In the genomic region with DNA sequence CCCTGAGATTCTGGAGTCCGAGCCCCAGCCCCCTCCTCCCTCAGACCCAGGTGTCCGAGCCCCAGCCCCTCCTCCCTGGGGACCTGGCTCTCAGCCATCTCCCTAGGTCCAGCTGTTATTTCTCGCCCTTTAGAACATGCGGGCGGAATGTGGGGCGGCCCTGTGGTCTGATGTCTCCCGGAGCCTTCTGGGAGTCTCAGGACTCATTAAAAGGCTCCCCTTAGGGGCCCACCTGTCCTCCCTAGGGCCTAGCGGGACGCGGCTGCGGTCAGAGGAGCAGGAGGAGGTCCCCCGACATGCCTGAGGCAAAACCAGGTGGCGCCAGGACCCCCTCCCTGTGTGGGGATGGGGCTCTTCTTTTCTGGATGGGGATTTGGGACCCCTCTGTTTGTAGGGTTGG, we compare ENCODE assay signal across 8 cellular contexts. TPM values are rescaled to one million over a fixed set of nuclear protein-coding genes. Genes with fewer than 3 reads are reported as not detected.
A peak's percentile ranks its signal among the peaks of the same experiment; 100 is the strongest.
DNase-seq lines count a peak whose midpoint lies in the region; ATAC-seq lines count a peak whose summit lies in the region.

A gene (plus strand): TSS at position 235 of the 400 bp plus-strand sequence. CDS start 62 bp downstream, at position 297.

- H3K9me3 ChIP-seq in T-helper 17 cell (ENCODE audit: control insufficient read depth, low read length, poor library complexity, severe bottlenecking), result no peaks in the 10 kb centered on the region

- peaks cover 39% of the 10 kb centered on the region for H3K27me3 Mint-ChIP-seq in T-helper 17 cell
- H3K27me3 Mint-ChIP-seq in stimulated activated naive B cell treated with anti-CD40 and anti-IgM and Interleukin-4, amounts not matched to agents 10 μg/mL and 1 μg/mL and 100 μg/mL, for 72 hours, result no peaks in the 10 kb centered on the region

- no peaks in the 10 kb centered on the region for H3K9me3 Mint-ChIP-seq in stimulated activated naive B cell treated with anti-CD40 and anti-IgM and Interleukin-4, amounts not matched to agents 10 μg/mL and 1 μg/mL and 100 μg/mL, for 72 hours

- peak within 1 kb of the TSS; percentile 58 for H3K4me3 ChIP-seq in iPS-11a (ENCODE audit: low read depth, low read length)

- H3K36me3 Mint-ChIP-seq in T-helper 17 cell (ENCODE audit: low read depth), result peaks cover 4% of the 10 kb centered on the region
- peaks cover 18 to 26% of the 10 kb centered on the region in 2 donors for H3K36me3 Mint-ChIP-seq in stimulated activated naive B cell treated with anti-CD40 and anti-IgM and Interleukin-4, amounts not matched to agents 10 μg/mL and 1 μg/mL and 100 μg/mL, for 72 hours

- H3K4me3 Mint-ChIP-seq in T-helper 17 cell, result peak within 1 kb of the TSS; percentile 93
- peak within 1 kb of the TSS; percentile 83 to 89 for H3K4me3 Mint-ChIP-seq in stimulated activated naive B cell treated with anti-CD40 and anti-IgM and Interleukin-4, amounts not matched to agents 10 μg/mL and 1 μg/mL and 100 μg/mL, for 72 hours

- H3K27ac Mint-ChIP-seq in T-helper 17 cell, result peak within 1 kb of the TSS; percentile 60
- peak within 1 kb of the TSS; percentile 98 for H3K27ac Mint-ChIP-seq in stimulated activated naive B cell treated with anti-CD40 and anti-IgM and Interleukin-4, amounts not matched to agents 10 μg/mL and 1 μg/mL and 100 μg/mL, for 72 hours

- peak; percentile 9 for DNase-seq in NCI-H345 (lab: John Stamatoyannopoulos, UW)
- no peak for DNase-seq in NCI-H345 treated with DMSO at 0.1 percent for 48 hours (lab: John Stamatoyannopoulos, UW; ENCODE audit: unreplicated experiment)
- DNase-seq in T-helper 17 cell, result no peak
- peak; percentile 55 for DNase-seq in stimulated activated naive B cell treated with anti-CD40 and anti-IgM and Interleukin-4, amounts not matched to agents 10 μg/mL and 1 μg/mL and 100 μg/mL, for 72 hours
- no peak for DNase-seq in NCI-H2171 treated with DMSO at 0.1 percent for 48 hours (lab: John Stamatoyannopoulos, UW)
- DNase-seq in stimulated activated CD4-positive, alpha-beta T cell treated with anti-CD3 and anti-CD28 coated beads, Interleukin-4, amount 100 ng/mL, for 24 hours, result no peak

- H3K4me1 Mint-ChIP-seq in T-helper 17 cell, result peaks cover 10% of the 10 kb centered on the region
- peaks cover 59 to 90% of the 10 kb centered on the region in 2 donors for H3K4me1 Mint-ChIP-seq in stimulated activated naive B cell treated with anti-CD40 and anti-IgM and Interleukin-4, amounts not matched to agents 10 μg/mL and 1 μg/mL and 100 μg/mL, for 72 hours

- ATAC-seq in T-helper 17 cell, result no peak
- ATAC-seq in stimulated activated naive B cell treated with anti-CD40 and anti-IgM and Interleukin-4, amounts not matched to agents 10 μg/mL and 1 μg/mL and 100 μg/mL, for 72 hours (replicated peaks), result peak in 1 of 2 donors; percentile 1
- ATAC-seq in HG02642 (IDR thresholded peaks at IDR 0.05; ENCODE audit: poor library complexity, unreplicated experiment), result no peak

RNA-seq across cellular contexts. Expression of the gene that starts here (rescaled TPM):
- under 1 TPM; 0.07 to 0.08 TPM for total RNA-seq in T-helper 17 cell

Comparison
In these comparisons a context has a peak if more than half of its experiments do, and no peak if none do; other contexts are left out.
1. DNase-seq: peak in NCI-H345 (single experiment) and stimulated activated naive B cell treated with anti-CD40 and anti-IgM and Interleukin-4, amounts not matched to agents 10 μg/mL and 1 μg/mL and 100 μg/mL, for 72 hours (single experiment); none in NCI-H345 treated with DMSO at 0.1 percent for 48 hours (single experiment), T-helper 17 cell (0 of 3), NCI-H2171 treated with DMSO at 0.1 percent for 48 hours (single experiment) and stimulated activated CD4-positive, alpha-beta T cell treated with anti-CD3 and anti-CD28 coated beads, Interleukin-4, amount 100 ng/mL, for 24 hours (single experiment).